9 cellular contexts compared by ENCODE assay signal in genomic region chr17:56478836-56479447, GRCh38.
DNase-seq lines count a peak whose midpoint lies in the region; ATAC-seq and TF ChIP-seq lines count a peak whose summit lies in the region.
"Had no signal": no experiment of that assay in that cellular context is flagged by ENCODE, and none has a peak within 500 bp of the region (broad histone marks: within the 10 kb centered on the region; RNA-seq: fewer than 3 reads in every experiment).

No MANE protein-coding gene starts in this region.

- no peaks in the 10 kb centered on the region for H3K36me3 ChIP-seq in H7 (replicated peaks; ENCODE audit: control insufficient read depth, insufficient read depth, low read length)
- H3K36me3 ChIP-seq in RWPE2 (ENCODE audit: low read depth): no peaks in the 10 kb centered on the region
- no peaks in the 10 kb centered on the region for H3K36me3 ChIP-seq in hepatocyte (replicated peaks; ENCODE audit: insufficient read depth, low read depth)
- H3K36me3 ChIP-seq: neutrophil had no signal

- no peak overlapping the region for H3K4me2 ChIP-seq in hepatocyte

- WGBS in hepatocyte (ENCODE audit: low lambda C conversion rate, missing lambda C conversion rate): 62% methylated on average over 7 of the region's 7 CpGs

- no peaks in the 10 kb centered on the region for H3K9me2 ChIP-seq in hepatocyte (replicated peaks; ENCODE audit: insufficient read depth)

- H3K79me2 ChIP-seq in hepatocyte: no peaks in the 10 kb centered on the region

- peak; percentile 68 for TF ChIP-seq CTCF in RWPE2 (IDR thresholded peaks at IDR 0.05; ENCODE audit: poor library complexity, severe bottlenecking)
- TF ChIP-seq CTCF in hepatocyte (IDR thresholded peaks at IDR 0.05; ENCODE audit: poor library complexity): peak; percentile 54

- H3K9me3 ChIP-seq in RWPE2 (ENCODE audit: severe bottlenecking) (no peaks in the 10 kb centered on the region), hepatocyte (ENCODE audit: low read depth) (no peaks in the 10 kb centered on the region)
- H3K9me3 ChIP-seq: neutrophil had no signal

- H3K27me3 ChIP-seq in H7 (ENCODE audit: control insufficient read depth, insufficient read depth, low read length) (no peaks in the 10 kb centered on the region), RWPE2 (ENCODE audit: insufficient read depth, poor library complexity, severe bottlenecking) (no peaks in the 10 kb centered on the region), hepatocyte (no peaks in the 10 kb centered on the region)
- H3K27me3 ChIP-seq: neutrophil had no signal

- ATAC-seq in RWPE2 (ENCODE audit: low read depth): 0 out of 3 replicates have a peak, but pooled peaks have one; percentile 40
- no peak for ATAC-seq in HG03175 (IDR thresholded peaks at IDR 0.05; ENCODE audit: unreplicated experiment)

- no peak overlapping the region for H3K27ac ChIP-seq in RWPE2 (ENCODE audit: poor library complexity, severe bottlenecking)
- H3K27ac ChIP-seq in hepatocyte: no peak overlapping the region
- H3K27ac ChIP-seq: neutrophil had no signal

- DNase-seq in DMS53 (lab: John Stamatoyannopoulos, UW): peak; percentile 53
- peak; percentile 30 for DNase-seq in H7
- DNase-seq in RWPE2 (ENCODE audit: low spot score): no peak
- DNase-seq in hepatocyte (ENCODE audit: low spot score): peak; percentile 38
- DNase-seq in ecto neural progenitor cell (ENCODE audit: low spot score): no peak
- no peak for DNase-seq in mesenteric fat pad (ENCODE audit: low spot score)
- DNase-seq in ureter (ENCODE audit: low spot score): no peak

- no peak overlapping the region for H2AFZ ChIP-seq in hepatocyte

- no peak overlapping the region for H3K4me3 ChIP-seq in H7 (ENCODE audit: insufficient read depth, low read depth, low read length)
- no peak overlapping the region for H3K4me3 ChIP-seq in RWPE2 (ENCODE audit: severe bottlenecking)
- H3K4me3 ChIP-seq in hepatocyte: no peak overlapping the region

- no peaks in the 10 kb centered on the region for H4K20me1 ChIP-seq in hepatocyte (ENCODE audit: insufficient read depth, poor library complexity, severe bottlenecking)

- H3K4me1 ChIP-seq in RWPE2 (ENCODE audit: insufficient read depth, poor library complexity, severe bottlenecking) (no peaks in the 10 kb centered on the region), hepatocyte (ENCODE audit: insufficient read depth) (no peaks in the 10 kb centered on the region)

Comparison
In these comparisons a context has a peak if more than half of its experiments do, and no peak if none do; other contexts are left out.
1. DNase-seq: peak in DMS53 (single experiment), H7 (single experiment) and hepatocyte (single experiment); none in RWPE2 (single experiment), ecto neural progenitor cell (single experiment), mesenteric fat pad (single experiment) and ureter (single experiment).